ENCODE assay signal across 13 cellular contexts in genomic region chr10:112793197-112793921, GRCh38.
DNase-seq lines count a peak whose midpoint lies in the region; ATAC-seq and TF ChIP-seq lines count a peak whose summit lies in the region.
"Had no signal": no experiment of that assay in that cellular context is flagged by ENCODE, and none has a peak within 500 bp of the region (broad histone marks: within the 10 kb centered on the region; RNA-seq: fewer than 3 reads in every experiment).

No MANE protein-coding gene starts in this region.

- H3K9me3 ChIP-seq in skeletal muscle satellite cell (replicated peaks; ENCODE audit: low read length) (peaks cover 4% of the 10 kb centered on the region), spleen (peaks cover 3 to 19% (median 14%) of the 10 kb centered on the region in 8 donors)

- no peak for ATAC-seq in GM18867 (IDR thresholded peaks at IDR 0.05; ENCODE audit: unreplicated experiment)

- H3K4me2 ChIP-seq in skeletal muscle satellite cell (ENCODE audit: low read length): peak overlapping the region; percentile 69

- H3K4me3 ChIP-seq in skeletal muscle satellite cell (ENCODE audit: low read length): peak overlapping the region; percentile 10
- H3K4me3 ChIP-seq in spleen: no peak overlapping the region

- intact Hi-C loops in spleen (cut with DNase I; ENCODE audit: low total_unique reads): no loop called here

- H3K27ac ChIP-seq in spleen: no peak overlapping the region

- no peak for TF ChIP-seq CTCF in spleen (IDR thresholded peaks at IDR 0.05 in 8 of 11, conservative IDR thresholded peaks at IDR 0.05 in 3 of 11)

- no peak for TF ChIP-seq POLR2A in spleen (IDR thresholded peaks at IDR 0.05)

- WGBS in spleen, 5 donors: 59 to 86% (median 65%) methylated on average over 8 of the region's 8 CpGs

- H3K9ac ChIP-seq in skeletal muscle satellite cell (ENCODE audit: low read depth, low read length): no peak overlapping the region

- H3K36me3 ChIP-seq in skeletal muscle satellite cell (ENCODE audit: insufficient read depth, low read length) (no peaks in the 10 kb centered on the region), spleen (peaks cover 0 to 6% (median 0%) of the 10 kb centered on the region in 6 donors)

- DNase-seq in NCI-H1694 treated with DMSO at 0.1 percent for 48 hours (lab: John Stamatoyannopoulos, UW): peak; percentile 40
- DNase-seq in NCI-H1694 (lab: John Stamatoyannopoulos, UW): no peak
- peak; percentile 14 for DNase-seq in SHP77 treated with DMSO at 0.1 percent for 48 hours (lab: John Stamatoyannopoulos, UW)
- DNase-seq in fibroblast of peridontal ligament (ENCODE audit: extremely low read depth): peak; percentile 54
- no peak for DNase-seq in spleen
- DNase-seq in NCI-H187 treated with DMSO at 0.1 percent for 48 hours (lab: John Stamatoyannopoulos, UW): no peak
- DNase-seq: activated CD4-positive, alpha-beta T cell treated with anti-CD3 and anti-CD28 coated beads for 4 hours; activated naive CD4-positive, alpha-beta T cell treated with anti-CD3 and anti-CD28 coated beads for 36 hours; NCI-H1048; SIG-M5; stimulated activated CD8-positive, alpha-beta memory T cell treated with anti-CD3 and anti-CD28 coated beads, Interleukin-4, amount 100 ng/mL, for 48 hours had no signal

- H3K27me3 ChIP-seq in skeletal muscle satellite cell (ENCODE audit: control insufficient read depth, insufficient read depth, low read length) (no peaks in the 10 kb centered on the region), spleen (replicated peaks in 1 of 7) (no peaks in the 10 kb centered on the region)

- peaks cover 16% of the 10 kb centered on the region for H3K4me1 ChIP-seq in skeletal muscle satellite cell (ENCODE audit: control insufficient read depth, insufficient read depth, low read length)
- H3K4me1 ChIP-seq in spleen: no peaks in the 10 kb centered on the region

Comparison
In these comparisons a context has a peak if more than half of its experiments do, and no peak if none do; other contexts are left out.
1. DNase-seq: peak in NCI-H1694 treated with DMSO at 0.1 percent for 48 hours (single experiment), SHP77 treated with DMSO at 0.1 percent for 48 hours (single experiment) and fibroblast of peridontal ligament (single experiment); none in NCI-H1694 (single experiment), spleen (single experiment) and NCI-H187 treated with DMSO at 0.1 percent for 48 hours (single experiment).